In the genomic region with DNA sequence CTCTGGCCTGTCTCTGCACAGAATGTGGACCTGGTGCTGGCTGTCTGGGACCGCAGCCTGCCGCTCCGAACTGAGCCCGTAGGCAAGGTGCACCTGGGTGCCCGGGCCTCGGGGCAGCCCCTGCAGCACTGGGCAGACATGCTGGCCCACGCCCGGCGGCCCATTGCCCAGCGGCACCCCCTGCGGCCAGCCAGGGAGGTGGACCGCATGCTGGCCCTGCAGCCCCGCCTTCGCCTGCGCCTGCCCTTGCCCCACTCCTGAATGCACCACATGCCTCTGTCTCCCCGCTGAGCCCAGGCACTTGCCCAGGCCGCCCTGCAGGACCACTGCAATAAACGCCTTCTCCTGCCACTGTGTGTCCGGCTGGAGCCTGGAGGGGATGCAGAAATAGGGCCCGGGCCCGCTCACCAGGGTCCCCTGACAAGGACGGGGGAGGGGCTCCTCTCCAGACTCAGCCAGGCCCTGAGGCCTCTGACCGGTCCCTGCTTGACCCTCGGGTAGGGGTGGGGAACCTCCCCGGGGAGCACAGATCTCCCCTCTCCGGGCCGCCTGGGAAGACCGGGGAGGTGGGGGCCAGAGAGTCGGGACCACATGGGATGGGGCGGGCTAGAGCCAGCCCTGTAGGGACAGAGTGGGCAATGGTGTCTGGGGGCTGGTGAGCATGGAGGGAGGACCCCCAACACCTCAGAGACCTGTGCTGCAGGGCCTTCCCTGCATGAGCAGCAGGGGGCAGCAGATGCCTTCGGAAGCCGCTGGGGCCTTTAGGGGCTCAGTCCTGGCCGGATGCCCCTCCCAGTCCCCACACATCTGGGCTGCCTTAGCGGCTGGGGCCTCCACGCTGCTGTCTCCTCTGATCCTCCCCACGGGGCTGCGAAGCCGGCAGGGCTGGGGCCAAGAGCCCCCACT, we compare ENCODE assay signal across 9 cellular contexts. TPM values are rescaled to one million over a fixed set of nuclear protein-coding genes. Genes with fewer than 3 reads are reported as not detected.
A peak's percentile ranks its signal among the peaks of the same experiment; 100 is the strongest.
DNase-seq lines count a peak whose midpoint lies in the region; ATAC-seq and TF ChIP-seq lines count a peak whose summit lies in the region.
"Had no signal": no experiment of that assay in that cellular context is flagged by ENCODE, and none has a peak within 500 bp of the region (broad histone marks: within the 10 kb centered on the region; RNA-seq: fewer than 3 reads in every experiment).

No MANE protein-coding gene starts in this region.

- no TSS peak for BruUV-seq in A673 (replicated peaks; lab: Mats Ljungman, UMichigan)

- no peaks in the 10 kb centered on the region for H3K27me3 Mint-ChIP-seq in activated naive CD8-positive, alpha-beta T cell treated with anti-CD3 and anti-CD28 coated beads, Interleukin-2, amount 10 ng/mL, durations not matched to agents 7 days and 5 days

- intact Hi-C loops in A673 (cut with micrococcal nuclease; ENCODE audit: unreplicated experiment), result loop anchor here (2.0 kb wide), 1 partner anchor 313 kb away; no protein-coding TSS in a partner anchor

- H3K4me3 ChIP-seq in A673 (ENCODE audit: low read depth, low read length, poor library complexity, severe bottlenecking), result no peak overlapping the region

- peak; percentile 67 for TF ChIP-seq CTCF in A673 (conservative IDR thresholded peaks at IDR 0.05; ENCODE audit: low read depth, low read length)

- DNase-seq in A673 (ENCODE audit: low spot score) (peak; percentile 50), T follicular helper cell (ENCODE audit: low read depth) (peak; percentile 65), hepatic stellate cell (ENCODE audit: low spot score) (peak; percentile 69), NCI-H2107 treated with DMSO at 0.1 percent for 48 hours (lab: John Stamatoyannopoulos, UW; ENCODE audit: unreplicated experiment) (no peak)
- peak; percentile 90 for DNase-seq in activated naive CD8-positive, alpha-beta T cell treated with anti-CD3 and anti-CD28 coated beads, Interleukin-2, amount 10 ng/mL, durations not matched to agents 7 days and 5 days
- peak; percentile 62 to 74 (median 62) for DNase-seq in stimulated activated CD4-positive, alpha-beta T cell treated with anti-CD3 and anti-CD28 coated beads, Interleukin-1b, Interleukin-23, amount 100 ng/mL, for 24 hours (ENCODE audit: low read depth in 4 of 4, low spot score in 1 of 4)

- no peaks in the 10 kb centered on the region for H3K4me1 ChIP-seq in A673 (ENCODE audit: insufficient read depth, low read length, poor library complexity, severe bottlenecking)

- no peak overlapping the region for H3K27ac Mint-ChIP-seq in activated naive CD8-positive, alpha-beta T cell treated with anti-CD3 and anti-CD28 coated beads, Interleukin-2, amount 10 ng/mL, durations not matched to agents 7 days and 5 days

- no peaks in the 10 kb centered on the region for H3K36me3 Mint-ChIP-seq in activated naive CD8-positive, alpha-beta T cell treated with anti-CD3 and anti-CD28 coated beads, Interleukin-2, amount 10 ng/mL, durations not matched to agents 7 days and 5 days

- CTCF ChIA-PET in A673 (lab: Charles Lee), result interaction anchor here (2.6 kb wide), 1 partner anchor 314 kb away, joined by 7 read pairs; no protein-coding TSS in a partner anchor

- H3K9me3 Mint-ChIP-seq in activated naive CD8-positive, alpha-beta T cell treated with anti-CD3 and anti-CD28 coated beads, Interleukin-2, amount 10 ng/mL, durations not matched to agents 7 days and 5 days, result no peaks in the 10 kb centered on the region

- no peaks in the 10 kb centered on the region for H3K9me3 ChIP-seq in A673 (ENCODE audit: low read depth, low read length, poor library complexity, severe bottlenecking)

- no peaks in the 10 kb centered on the region for H3K36me3 ChIP-seq in A673 (ENCODE audit: insufficient read depth, low read length, poor library complexity, severe bottlenecking)

- peaks cover 6% of the 10 kb centered on the region for H3K4me1 Mint-ChIP-seq in activated naive CD8-positive, alpha-beta T cell treated with anti-CD3 and anti-CD28 coated beads, Interleukin-2, amount 10 ng/mL, durations not matched to agents 7 days and 5 days

- POLR2A ChIA-PET in A673 (lab: Charles Lee; ENCODE audit: low non-redundant PET), result no interaction called here
- POLR2A ChIA-PET in activated naive CD8-positive, alpha-beta T cell treated with anti-CD3 and anti-CD28 coated beads, Interleukin-2, amount 10 ng/mL, durations not matched to agents 7 days and 5 days (lab: Charles Lee), result interaction anchor here (2.3 kb wide), 1 partner anchor 14 kb away, joined by 15 read pairs; a partner anchor contains a TSS

- H3K27me3 ChIP-seq in A673 (replicated peaks; ENCODE audit: insufficient read depth, low read depth, low read length, poor library complexity), result no peaks in the 10 kb centered on the region

- H3K4me3 Mint-ChIP-seq in activated naive CD8-positive, alpha-beta T cell treated with anti-CD3 and anti-CD28 coated beads, Interleukin-2, amount 10 ng/mL, durations not matched to agents 7 days and 5 days, result no peak overlapping the region

- no peak overlapping the region for H3K27ac ChIP-seq in A673 (ENCODE audit: low read depth, low read length, poor library complexity, severe bottlenecking)

- ATAC-seq in GM18511 (IDR thresholded peaks at IDR 0.05; ENCODE audit: unreplicated experiment) (peak; percentile 66), HG03354 (IDR thresholded peaks at IDR 0.05; ENCODE audit: poor library complexity, severe bottlenecking, unreplicated experiment) (peak; percentile 72)
- peak; percentile 92 for ATAC-seq in activated naive CD8-positive, alpha-beta T cell treated with anti-CD3 and anti-CD28 coated beads, Interleukin-2, amount 10 ng/mL, durations not matched to agents 7 days and 5 days (ENCODE audit: low read depth)

RNA-seq across cellular contexts. Expression of a gene that starts 1.4 kb away (rescaled TPM):
- total RNA-seq in A673 (2021), result not detected in 2 replicates
- under 1 TPM in 1 of 2 experiments, not detected in 1; 0.67 TPM for total RNA-seq in activated naive CD8-positive, alpha-beta T cell treated with anti-CD3 and anti-CD28 coated beads, Interleukin-2, amount 10 ng/mL, durations not matched to agents 7 days and 5 days
- total RNA-seq: renal cortical epithelial cell had no signal

RNA-seq across cellular contexts. Expression of a gene that starts 2.6 kb away (rescaled TPM):
- total RNA-seq in A673 (2021), result not detected in 2 replicates
- not detected for total RNA-seq in activated naive CD8-positive, alpha-beta T cell treated with anti-CD3 and anti-CD28 coated beads, Interleukin-2, amount 10 ng/mL, durations not matched to agents 7 days and 5 days

RNA-seq across cellular contexts. Expression of a gene that starts 15.5 kb away (rescaled TPM):
- total RNA-seq in A673 (2021), result not detected in 2 replicates
- 100 to 1,000 TPM; 438 to 453 TPM for total RNA-seq in activated naive CD8-positive, alpha-beta T cell treated with anti-CD3 and anti-CD28 coated beads, Interleukin-2, amount 10 ng/mL, durations not matched to agents 7 days and 5 days
- total RNA-seq: renal cortical epithelial cell had no signal

RNA-seq across cellular contexts. Expression of a gene that starts 54.3 kb away (rescaled TPM):
- not detected in 2 replicates for total RNA-seq in A673 (2021)
- total RNA-seq in activated naive CD8-positive, alpha-beta T cell treated with anti-CD3 and anti-CD28 coated beads, Interleukin-2, amount 10 ng/mL, durations not matched to agents 7 days and 5 days, result not detected
- total RNA-seq: renal cortical epithelial cell had no signal

Comparison
In these comparisons a context has a peak if more than half of its experiments do, and no peak if none do; other contexts are left out.
1. RNA of a gene that starts 15.5 kb away (total RNA-seq): 438 to 453 TPM in activated naive CD8-positive, alpha-beta T cell treated with anti-CD3 and anti-CD28 coated beads, Interleukin-2, amount 10 ng/mL, durations not matched to agents 7 days and 5 days; not detected in A673; every median in the first group is over 100 times any median in the second.
2. Peak in every context shown above with its lines, with median percentiles within 50 percentile points of each other: ATAC-seq.